8 cellular contexts compared by ENCODE assay signal in the genomic region with DNA sequence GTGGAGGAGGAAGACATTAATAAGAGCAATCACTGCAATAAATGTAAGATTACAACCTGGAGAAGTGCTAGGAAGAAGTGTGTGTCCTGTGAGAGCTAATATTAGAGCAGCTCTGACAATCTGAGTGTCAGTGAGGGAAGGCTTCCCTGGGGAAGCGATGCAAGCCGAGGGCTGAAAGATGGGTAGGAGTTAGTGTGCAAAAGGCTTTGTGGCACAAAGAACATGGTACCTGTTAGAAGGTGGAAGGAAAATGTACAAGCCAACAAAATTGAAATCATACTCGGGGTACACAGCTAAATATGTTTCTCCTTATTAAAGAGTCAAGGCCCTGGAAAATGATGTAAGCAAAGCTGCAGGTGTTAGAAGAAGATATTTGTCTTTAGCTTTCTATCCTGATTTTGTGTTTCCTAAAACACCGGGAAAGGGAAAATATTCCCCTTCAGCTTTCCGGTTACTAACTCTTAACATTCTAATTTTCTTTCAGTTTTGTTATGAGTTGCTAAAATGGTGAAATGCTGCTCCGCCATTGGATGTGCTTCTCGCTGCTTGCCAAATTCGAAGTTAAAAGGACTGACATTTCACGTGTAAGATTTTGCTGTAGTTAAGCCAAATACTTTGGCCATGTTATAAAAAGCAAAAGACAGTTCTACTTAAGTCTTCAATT. TPM values are rescaled to one million over a fixed set of nuclear protein-coding genes. Genes with fewer than 3 reads are reported as not detected.
DNase-seq lines count a peak whose midpoint lies in the region; ATAC-seq and TF ChIP-seq lines count a peak whose summit lies in the region.

No MANE protein-coding gene starts in this region.

- no peaks in the 10 kb centered on the region for H3K9me3 ChIP-seq in right atrium auricular region

- H3K4me3 Mint-ChIP-seq in activated CD4-positive, alpha-beta memory T cell treated with anti-CD3 and anti-CD28 coated beads, Interleukin-2, amount 10 ng/mL, durations not matched to agents 7 days and 5 days, result no peak overlapping the region

- H3K4me1 Mint-ChIP-seq in activated CD4-positive, alpha-beta memory T cell treated with anti-CD3 and anti-CD28 coated beads, Interleukin-2, amount 10 ng/mL, durations not matched to agents 7 days and 5 days, result peaks cover 41% of the 10 kb centered on the region

- peaks cover 0 to 41% of the 10 kb centered on the region in 2 donors for H3K4me1 ChIP-seq in right atrium auricular region

- H3K27me3 Mint-ChIP-seq in activated CD4-positive, alpha-beta memory T cell treated with anti-CD3 and anti-CD28 coated beads, Interleukin-2, amount 10 ng/mL, durations not matched to agents 7 days and 5 days, result no peaks in the 10 kb centered on the region

- peaks cover under 1% of the 10 kb centered on the region for H3K9me3 Mint-ChIP-seq in activated CD4-positive, alpha-beta memory T cell treated with anti-CD3 and anti-CD28 coated beads, Interleukin-2, amount 10 ng/mL, durations not matched to agents 7 days and 5 days

- POLR2A ChIA-PET in activated CD4-positive, alpha-beta memory T cell treated with anti-CD3 and anti-CD28 coated beads, Interleukin-2, amount 10 ng/mL, durations not matched to agents 7 days and 5 days (lab: Charles Lee), result interaction anchor here (0.9 to 4.8 kb wide), 18 partner anchors 9 to 476 kb away, joined by 3 to 75 read pairs (median 6); partner anchors contain the start of genes G3BP2, NAAA, ODAPH and SDAD1

- H3K27me3 ChIP-seq in right atrium auricular region, result no peaks in the 10 kb centered on the region

- peak; percentile 2 for ATAC-seq in HG03378 (IDR thresholded peaks at IDR 0.05; ENCODE audit: unreplicated experiment)

- peaks cover 12% of the 10 kb centered on the region for H3K36me3 ChIP-seq in right atrium auricular region

- H3K27ac Mint-ChIP-seq in activated CD4-positive, alpha-beta memory T cell treated with anti-CD3 and anti-CD28 coated beads, Interleukin-2, amount 10 ng/mL, durations not matched to agents 7 days and 5 days, result no peak overlapping the region

- no peak for TF ChIP-seq CTCF in right atrium auricular region (IDR thresholded peaks at IDR 0.05)

- H3K36me3 Mint-ChIP-seq in activated CD4-positive, alpha-beta memory T cell treated with anti-CD3 and anti-CD28 coated beads, Interleukin-2, amount 10 ng/mL, durations not matched to agents 7 days and 5 days (ENCODE audit: low read depth), result peaks cover 44% of the 10 kb centered on the region

- H3K27ac ChIP-seq in right atrium auricular region, result peak overlapping the region; percentile 97 to 98

- CTCF ChIA-PET in activated CD4-positive, alpha-beta memory T cell treated with anti-CD3 and anti-CD28 coated beads, Interleukin-2, amount 10 ng/mL, durations not matched to agents 7 days and 5 days (lab: Charles Lee), result interaction anchor here (0.7 to 1.8 kb wide), 8 partner anchors 20 to 634 kb away, joined by 3 to 5 read pairs (median 4); partner anchors contain the start of genes ODAPH and USO1

- peak; percentile 63 for DNase-seq in activated effector memory CD4-positive, alpha-beta T cell treated with anti-CD3 and anti-CD28 coated beads, Interleukin-2, amount 50 U/mL, for 16 hours
- DNase-seq in activated effector memory CD4-positive, alpha-beta T cell treated with Interleukin-2 at 50 U/mL for 16 hours, result no peak
- DNase-seq in activated CD4-positive, alpha-beta memory T cell treated with anti-CD3 and anti-CD28 coated beads, Interleukin-2, amount 10 ng/mL, durations not matched to agents 7 days and 5 days, result peak; percentile 44
- no peak for DNase-seq in right atrium auricular region (ENCODE audit: low spot score)
- DNase-seq in stimulated activated naive CD4-positive, alpha-beta T cell treated with Interleukin-2 at 50 U/mL for 16 hours (lab: John Stamatoyannopoulos, UW), result peak; percentile 10
- no peak for DNase-seq in NCI-H1105 (lab: John Stamatoyannopoulos, UW)
- DNase-seq in SKM-1 treated with dmso at 0.1 percent for 144 hours (lab: John Stamatoyannopoulos, UW; ENCODE audit: unreplicated experiment), result no peak

- H3K4me3 ChIP-seq in right atrium auricular region, result peak overlapping the region; percentile 72 to 85

RNA-seq across cellular contexts. Expression of gene THAP6, which starts 0.8 kb away (rescaled TPM):
- total RNA-seq in activated CD4-positive, alpha-beta memory T cell treated with anti-CD3 and anti-CD28 coated beads, Interleukin-2, amount 10 ng/mL, durations not matched to agents 7 days and 5 days, result 10 to 100 TPM; 25.3 to 26.6 TPM
- 10 to 100 TPM; 10.1 to 13.8 TPM for total RNA-seq in right atrium auricular region

RNA-seq across cellular contexts. Expression of gene RCHY1, which starts 0.9 kb away (rescaled TPM):
- 10 to 100 TPM; 35.6 to 35.7 TPM for total RNA-seq in activated CD4-positive, alpha-beta memory T cell treated with anti-CD3 and anti-CD28 coated beads, Interleukin-2, amount 10 ng/mL, durations not matched to agents 7 days and 5 days
- total RNA-seq in right atrium auricular region, result 10 to 100 TPM; 28.6 to 36.3 TPM

RNA-seq across cellular contexts. Expression of gene ODAPH, which starts 40.8 kb away (rescaled TPM):
- total RNA-seq in activated CD4-positive, alpha-beta memory T cell treated with anti-CD3 and anti-CD28 coated beads, Interleukin-2, amount 10 ng/mL, durations not matched to agents 7 days and 5 days, result 1 to 10 TPM; 1.9 to 3.5 TPM
- not detected for total RNA-seq in right atrium auricular region

Comparison
In these comparisons a context has a peak if more than half of its experiments do, and no peak if none do; other contexts are left out.
1. DNase-seq: peak in activated effector memory CD4-positive, alpha-beta T cell treated with anti-CD3 and anti-CD28 coated beads, Interleukin-2, amount 50 U/mL, for 16 hours (single experiment), activated CD4-positive, alpha-beta memory T cell treated with anti-CD3 and anti-CD28 coated beads, Interleukin-2, amount 10 ng/mL, durations not matched to agents 7 days and 5 days (single experiment) and stimulated activated naive CD4-positive, alpha-beta T cell treated with Interleukin-2 at 50 U/mL for 16 hours (single experiment); none in activated effector memory CD4-positive, alpha-beta T cell treated with Interleukin-2 at 50 U/mL for 16 hours (single experiment), right atrium auricular region (single experiment), NCI-H1105 (single experiment) and SKM-1 treated with dmso at 0.1 percent for 144 hours (single experiment).